Comparison of ENCODE assay signal across 8 cellular contexts in the genomic region with DNA sequence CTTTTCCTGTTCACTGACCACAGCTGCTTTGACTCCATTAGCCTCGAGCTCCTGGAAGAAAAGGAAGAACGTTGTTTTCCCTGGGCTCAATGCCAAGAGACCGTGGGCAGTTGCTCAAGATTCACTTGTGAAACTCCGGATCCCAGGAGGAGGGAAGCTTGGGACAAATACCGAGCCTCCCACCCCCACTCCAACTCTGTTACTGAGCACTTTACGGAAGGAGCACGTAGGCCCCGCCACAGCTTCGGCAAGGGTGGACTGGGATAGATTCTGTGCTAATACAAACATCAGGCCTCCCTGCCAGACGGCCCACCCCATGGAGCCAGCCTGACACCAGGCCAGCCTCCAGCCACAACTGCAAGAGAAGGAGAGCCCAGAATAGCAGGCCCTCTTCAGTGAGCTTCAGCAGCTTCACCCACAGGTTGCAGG. TPM values are rescaled to one million over a fixed set of nuclear protein-coding genes. Genes with fewer than 3 reads are reported as not detected.
DNase-seq lines count a peak whose midpoint lies in the region; ATAC-seq and TF ChIP-seq lines count a peak whose summit lies in the region.

No MANE protein-coding gene starts in this region.

- H3K27me3 Mint-ChIP-seq in activated CD4-positive, alpha-beta memory T cell treated with anti-CD3 and anti-CD28 coated beads for 36 hours, result no peaks in the 10 kb centered on the region

- in situ Hi-C loops in brain microvascular endothelial cell (cut with HindIII; ENCODE audit: low pct_ligation_motif_present, low sequenced_read_pairs), result no loop called here

- peak; percentile 86 for DNase-seq in HT1080 (ENCODE audit: low read depth)
- peak; percentile 92 for DNase-seq in brain microvascular endothelial cell
- peak; percentile 76 for DNase-seq in kidney epithelial cell (ENCODE audit: low read depth)
- peak; percentile 78 for DNase-seq in superior temporal gyrus (ENCODE audit: extremely low spot score)
- DNase-seq in stimulated activated CD4-positive, alpha-beta T cell treated with anti-CD3 and anti-CD28 coated beads, Interleukin-4, amount 100 ng/mL, for 4 hours, result no peak
- no peak for DNase-seq in activated CD4-positive, alpha-beta memory T cell treated with anti-CD3 and anti-CD28 coated beads for 36 hours

- H3K4me3 ChIP-seq in brain microvascular endothelial cell (ENCODE audit: low read depth, low read length) (peak overlapping the region; percentile 20), kidney epithelial cell (ENCODE audit: low read depth, low read length) (no peak overlapping the region)

- H3K4me1 Mint-ChIP-seq in activated CD4-positive, alpha-beta memory T cell treated with anti-CD3 and anti-CD28 coated beads for 36 hours (ENCODE audit: low read depth), result peaks cover 14% of the 10 kb centered on the region

- H3K27ac ChIP-seq in brain microvascular endothelial cell, result peak overlapping the region; percentile 60

- H3K27ac Mint-ChIP-seq in activated CD4-positive, alpha-beta memory T cell treated with anti-CD3 and anti-CD28 coated beads for 36 hours, result no peak overlapping the region

- H3K4me3 Mint-ChIP-seq in activated CD4-positive, alpha-beta memory T cell treated with anti-CD3 and anti-CD28 coated beads for 36 hours, result no peak overlapping the region

- ATAC-seq in HG03565 (IDR thresholded peaks at IDR 0.05; ENCODE audit: unreplicated experiment), result no peak
- no peak for ATAC-seq in HG03135 (IDR thresholded peaks at IDR 0.05; ENCODE audit: unreplicated experiment)

- TF ChIP-seq CTCF in brain microvascular endothelial cell (IDR thresholded peaks at IDR 0.05; ENCODE audit: low read depth, low read length, missing control alignments) (no peak), kidney epithelial cell (IDR thresholded peaks at IDR 0.05; ENCODE audit: insufficient read depth, low read length, poor library complexity, severe bottlenecking) (no peak)

- H3K27me3 ChIP-seq in brain microvascular endothelial cell (replicated peaks) (no peaks in the 10 kb centered on the region), kidney epithelial cell (ENCODE audit: control insufficient read depth, insufficient read depth, low read length) (no peaks in the 10 kb centered on the region)

- intact Hi-C loops in activated CD4-positive, alpha-beta memory T cell treated with anti-CD3 and anti-CD28 coated beads for 36 hours (cut with micrococcal nuclease), result no loop called here

- H3K36me3 ChIP-seq in brain microvascular endothelial cell (replicated peaks), result no peaks in the 10 kb centered on the region
- H3K36me3 ChIP-seq in kidney epithelial cell (ENCODE audit: control insufficient read depth, insufficient read depth, low read length), result no peaks in the 10 kb centered on the region

- POLR2A ChIA-PET in activated CD4-positive, alpha-beta memory T cell treated with anti-CD3 and anti-CD28 coated beads for 36 hours (lab: Charles Lee), result no interaction called here

- CTCF ChIA-PET in activated CD4-positive, alpha-beta memory T cell treated with anti-CD3 and anti-CD28 coated beads for 36 hours (lab: Charles Lee), result no interaction called here

- no peaks in the 10 kb centered on the region for H3K9me3 Mint-ChIP-seq in activated CD4-positive, alpha-beta memory T cell treated with anti-CD3 and anti-CD28 coated beads for 36 hours

- peaks cover 8% of the 10 kb centered on the region for H3K36me3 Mint-ChIP-seq in activated CD4-positive, alpha-beta memory T cell treated with anti-CD3 and anti-CD28 coated beads for 36 hours

RNA-seq across cellular contexts. Expression of a gene that starts 10.7 kb away (rescaled TPM):
- 31.1 and 33.2 TPM in 2 replicates for total RNA-seq in HT1080 (2014; rRNA removed; shearing (Covaris generic))
- polyA plus RNA-seq in HT1080 (2015; cell fraction: cytosol; rRNA removed), result 14.8 and 18.4 TPM in 2 replicates
- polyA plus RNA-seq in HT1080 (2015; cell fraction: nucleus; rRNA removed), result 93.2 and 141 TPM in 2 replicates
- total RNA-seq in kidney epithelial cell, result 16.6 and 18.6 TPM in 2 replicates
- total RNA-seq in activated CD4-positive, alpha-beta memory T cell treated with anti-CD3 and anti-CD28 coated beads for 36 hours, result 10 to 100 TPM; 83.9 to 89.4 TPM

RNA-seq across cellular contexts. Expression of a gene that starts 28.8 kb away (rescaled TPM):
- total RNA-seq in HT1080 (2014; rRNA removed; shearing (Covaris generic)), result 41.2 and 73.5 TPM in 2 replicates
- 58.5 and 61.1 TPM in 2 replicates for polyA plus RNA-seq in HT1080 (2015; cell fraction: cytosol; rRNA removed)
- 73.2 and 78.9 TPM in 2 replicates for polyA plus RNA-seq in HT1080 (2015; cell fraction: nucleus; rRNA removed)
- total RNA-seq in kidney epithelial cell, result 58.1 and 63.4 TPM in 2 replicates
- 10 to 100 TPM; 35.8 to 39.8 TPM for total RNA-seq in activated CD4-positive, alpha-beta memory T cell treated with anti-CD3 and anti-CD28 coated beads for 36 hours

Comparison
In these comparisons a context has a peak if more than half of its experiments do, and no peak if none do; other contexts are left out.
1. DNase-seq: peak in HT1080 (single experiment), brain microvascular endothelial cell (single experiment), kidney epithelial cell (single experiment) and superior temporal gyrus (single experiment); none in stimulated activated CD4-positive, alpha-beta T cell treated with anti-CD3 and anti-CD28 coated beads, Interleukin-4, amount 100 ng/mL, for 4 hours (0 of 2) and activated CD4-positive, alpha-beta memory T cell treated with anti-CD3 and anti-CD28 coated beads for 36 hours (single experiment).